Comparison of ENCODE assay signal across 8 cellular contexts in genomic region chr11:108467091-108467823, GRCh38. TPM values are rescaled to one million over a fixed set of nuclear protein-coding genes. Genes with fewer than 3 reads are reported as not detected.
A peak's percentile ranks its signal among the peaks of the same experiment; 100 is the strongest.
DNase-seq lines count a peak whose midpoint lies in the region; ATAC-seq and TF ChIP-seq lines count a peak whose summit lies in the region.

Gene C11orf65, minus strand, starts transcription at chr11:108467529. Its CDS starts 5,970 bp downstream, at chr11:108461559.

- ATAC-seq in GM21619 (IDR thresholded peaks at IDR 0.05; ENCODE audit: unreplicated experiment) (peak; percentile 98), mucosa of descending colon (peak; percentile 100)

- TF ChIP-seq RAD21 in Ishikawa (IDR thresholded peaks at IDR 0.05; ENCODE audit: low read depth): no peak

- intact Hi-C loops in mucosa of descending colon (cut with DNase I, micrococcal nuclease): loop anchor here in 1 of 2 donors (5.0 kb wide), 1 partner anchor 245 kb away; the partner anchor contains the start of genes ATM and NPAT

- H3K9me3 ChIP-seq in mucosa of descending colon: no peaks in the 10 kb centered on the region

- peak within 1 kb of the TSS; percentile 61 for H3K4me3 ChIP-seq in epithelial cell of proximal tubule (ENCODE audit: low read depth, low read length)
- peak within 1 kb of the TSS; percentile 29 for H3K4me3 ChIP-seq in mucosa of descending colon

- H3K36me3 ChIP-seq in mucosa of descending colon (ENCODE audit: low read depth): no peaks in the 10 kb centered on the region

- peaks cover 3% of the 10 kb centered on the region for H3K4me1 ChIP-seq in mucosa of descending colon (ENCODE audit: low read depth)

- no peak for TF ChIP-seq CTCF in epithelial cell of proximal tubule (conservative IDR thresholded peaks at IDR 0.05; ENCODE audit: low read depth, low read length)
- TF ChIP-seq CTCF in mucosa of descending colon (IDR thresholded peaks at IDR 0.05): no peak

- TF ChIP-seq EP300 in Ishikawa (IDR thresholded peaks at IDR 0.05; ENCODE audit: borderline replicate concordance): no peak

- peak; percentile 95 for DNase-seq in DMS153 treated with DMSO at 0.1 percent for 48 hours (lab: John Stamatoyannopoulos, UW; ENCODE audit: unreplicated experiment)
- DNase-seq in OCI-M2 (lab: John Stamatoyannopoulos, UW; ENCODE audit: unreplicated experiment): peak; percentile 92
- peak; percentile 96 for DNase-seq in activated T-cell treated with anti-CD3 and anti-CD28 coated beads, Interleukin-2, amount 50 U/mL, for 1 hour
- DNase-seq in epithelial cell of proximal tubule (ENCODE audit: low read depth): peak; percentile 78
- DNase-seq in mucosa of descending colon: peak; percentile 96 to 98 (median 97)
- DNase-seq in stimulated activated CD8-positive, alpha-beta memory T cell treated with anti-CD3 and anti-CD28 coated beads, Interleukin-4, amount 100 ng/mL, for 1 hour (ENCODE audit: low read depth in 2 of 2, low spot score in 1 of 2): peak; percentile 90 to 91

TF ChIP-seq in Ishikawa, 13 proteins besides CTCF, POLR2A, EP300 and RAD21:
- TF ChIP-seq TCF12 (IDR thresholded peaks at IDR 0.05; ENCODE audit: low read depth): no peak
- TF ChIP-seq CREB1 (IDR thresholded peaks at IDR 0.05; ENCODE audit: low read depth): peak; percentile 74
- no peak for TF ChIP-seq NFIC (IDR thresholded peaks at IDR 0.05)
- no peak for TF ChIP-seq ZBTB7A (IDR thresholded peaks at IDR 0.05; ENCODE audit: low read depth)
- TF ChIP-seq MAX (IDR thresholded peaks at IDR 0.05): peak; percentile 40; the same call in 1 of the 2 replicates
- TF ChIP-seq FOXM1 (IDR thresholded peaks at IDR 0.05; ENCODE audit: borderline replicate concordance, low read depth): no peak
- 0 out of 2 replicates have a peak, but pooled peaks have one; percentile 16 for TF ChIP-seq EGR1 (IDR thresholded peaks at IDR 0.05)
- peak; percentile 73 for TF ChIP-seq TAF1 (IDR thresholded peaks at IDR 0.05; ENCODE audit: low read depth)

RNA-seq across cellular contexts. Expression of gene C11orf65, which starts in this region (rescaled TPM):
- total RNA-seq in epithelial cell of proximal tubule (0.29 and 0.81 TPM in 2 replicates), mucosa of descending colon (1 to 10 TPM in 1 of 3 donors, under 1 TPM in 2; 0.31 to 1.3 (median 0.35) TPM)

Comparison
In these comparisons a context has a peak if more than half of its experiments do, and no peak if none do; other contexts are left out.
1. Peak in every context shown above with its lines: DNase-seq, ATAC-seq and H3K4me3 ChIP-seq.
2. Peak in DNase-seq and H3K4me3 ChIP-seq in epithelial cell of proximal tubule; RNA of the gene not detected or under 1 TPM.